Comparison of ENCODE assay signal across 23 cellular contexts in genomic region chr11:103465555-103466140, GRCh38.
"Had no signal": no experiment of that assay in that cellular context is flagged by ENCODE, and none has a peak within 500 bp of the region (broad histone marks: within the 10 kb centered on the region; RNA-seq: fewer than 3 reads in every experiment).

No MANE protein-coding gene starts in this region.

- H3K27me3 ChIP-seq: colonic mucosa, gastroesophageal sphincter, left lung, neural progenitor cell, pancreas, suprapubic skin, tibial nerve, upper lobe of right lung, vagina had no signal

- H3K4me2 ChIP-seq: neural progenitor cell had no signal

- H3K4me1 ChIP-seq: colonic mucosa, gastroesophageal sphincter, left lung, lower lobe of right lung, neural progenitor cell, pancreas, suprapubic skin, tibial nerve, upper lobe of right lung, vagina had no signal

- FAIRE-seq: keratinocyte, pancreas had no signal

- H3K27ac ChIP-seq: colonic mucosa, gastroesophageal sphincter, left lung, lower lobe of right lung, neural progenitor cell, pancreas, suprapubic skin, tibial nerve, upper lobe of right lung, vagina had no signal

- DNase-seq: colonic mucosa; dermis blood vessel endothelial cell; erythroblast; foreskin fibroblast; glutamatergic neuron; immature natural killer cell; left lung; lower lobe of right lung; midbrain; occipital lobe; pancreas; right cardiac atrium; small intestine; stimulated activated CD4-positive, alpha-beta T cell treated with anti-CD3 and anti-CD28 coated beads, Interleukin-12 subunit alpha, Interleukin-12 subunit beta, amount 100 ng/mL, for 4 hours; stimulated activated naive CD4-positive, alpha-beta T cell treated with Interleukin-2 at 50 U/mL for 16 hours; upper lobe of right lung had no signal

- H3K9ac ChIP-seq: neural progenitor cell had no signal

- H2AFZ ChIP-seq: neural progenitor cell had no signal

- H3K4me3 ChIP-seq: colonic mucosa, gastroesophageal sphincter, left lung, lower lobe of right lung, neural progenitor cell, pancreas, suprapubic skin, tibial nerve, upper lobe of right lung, vagina had no signal

- ATAC-seq: gastroesophageal sphincter; left lung; lower lobe of right lung; natural killer cell treated with Interleukin-12 subunit alpha and Interleukin-12 subunit beta and Interleukin-15 and Interleukin-18, amount 100 ng/mL, for 72 hours; pancreas; upper lobe of right lung had no signal

- H3K9me3 ChIP-seq: colonic mucosa, gastroesophageal sphincter, left lung, lower lobe of right lung, pancreas, suprapubic skin, tibial nerve, upper lobe of right lung, vagina had no signal

- H3K36me3 ChIP-seq: colonic mucosa, left lung, lower lobe of right lung, neural progenitor cell, pancreas, suprapubic skin, upper lobe of right lung, vagina had no signal
